In the genomic region with DNA sequence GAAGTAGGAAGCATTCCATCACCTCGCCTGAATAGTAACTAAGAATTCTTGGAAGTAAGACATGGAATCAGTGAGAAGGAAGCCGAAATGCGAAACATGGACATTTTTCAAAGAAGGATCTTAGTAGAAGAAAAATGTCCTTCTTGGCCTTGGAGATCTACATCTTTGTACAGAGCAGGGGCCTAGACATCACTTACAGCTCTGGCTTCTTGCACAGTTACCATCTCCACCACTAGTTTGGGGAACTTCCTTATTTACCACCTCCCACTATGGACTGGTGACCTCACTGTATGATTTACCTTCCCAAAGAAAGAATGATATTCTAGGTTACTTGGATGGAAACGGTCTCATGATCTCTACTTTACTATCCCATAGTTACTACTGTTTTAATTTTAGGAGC, we compare ENCODE assay signal across 17 cellular contexts. TPM values are rescaled to one million over a fixed set of nuclear protein-coding genes. Genes with fewer than 3 reads are reported as not detected.
DNase-seq lines count a peak whose midpoint lies in the region; ATAC-seq lines count a peak whose summit lies in the region.
"Had no signal": no experiment of that assay in that cellular context is flagged by ENCODE, and none has a peak within 500 bp of the region (broad histone marks: within the 10 kb centered on the region; RNA-seq: fewer than 3 reads in every experiment).

No MANE protein-coding gene starts in this region.

- H3K27ac Mint-ChIP-seq in activated T-helper 1 cell treated with anti-CD3 and anti-CD28 coated beads, Interleukin-12 subunit alpha, Interleukin-12 subunit beta, Interleukin-2, Interleukin-4 antibody, amounts not matched to agents 30 ng/mL and 10 ng/mL and 1 ng/mL, durations not matched to agents 14 hours and 24 hours and 36 hours, result peak overlapping the region; percentile 76
- H3K27ac Mint-ChIP-seq in naive thymus-derived CD8-positive, alpha-beta T cell, result peak overlapping the region in 8 of 10 donors; percentile 50 to 95 (median 92)
- H3K27ac Mint-ChIP-seq: naive B cell had no signal

- no peak overlapping the region for H3K9ac ChIP-seq in GM23248

- H3K36me3 Mint-ChIP-seq in activated T-helper 1 cell treated with anti-CD3 and anti-CD28 coated beads, Interleukin-12 subunit alpha, Interleukin-12 subunit beta, Interleukin-2, Interleukin-4 antibody, amounts not matched to agents 30 ng/mL and 10 ng/mL and 1 ng/mL, durations not matched to agents 14 hours and 24 hours and 36 hours (ENCODE audit: low read depth), result peaks cover 13% of the 10 kb centered on the region
- H3K36me3 Mint-ChIP-seq in naive thymus-derived CD8-positive, alpha-beta T cell, result peaks cover 0 to 23% (median 0%) of the 10 kb centered on the region in 3 donors

- H3K4me1 ChIP-seq in GM23248 (ENCODE audit: insufficient read depth), result peaks cover 57% of the 10 kb centered on the region
- H3K4me1 ChIP-seq: psoas muscle had no signal

- ATAC-seq in naive thymus-derived CD8-positive, alpha-beta T cell, result no peak
- no peak for ATAC-seq in HG03025 (IDR thresholded peaks at IDR 0.05; ENCODE audit: low FRiP score, unreplicated experiment)
- ATAC-seq: psoas muscle had no signal

- 86 to 93% methylated on average over 4 of the region's 4 CpGs for WGBS in GM23248 (ENCODE audit: low coverage in 1 of 2, low lambda C conversion rate in 2 of 2, missing lambda C conversion rate in 2 of 2), 2 experiments

- POLR2A ChIA-PET in naive thymus-derived CD8-positive, alpha-beta T cell (lab: Charles Lee), result interaction anchor here (1.0 to 3.2 kb wide), 4 partner anchors 9 to 16 kb away, joined by 4 to 10 read pairs (median 6); partner anchors contain the start of gene CASS4

- in situ Hi-C loops in GM23248 (cut with MboI), result no loop called here

- H3K4me2 ChIP-seq in GM23248 (ENCODE audit: unreplicated experiment), result no peak overlapping the region

- intact Hi-C loops in activated T-helper 1 cell treated with anti-CD3 and anti-CD28 coated beads, Interleukin-12 subunit alpha, Interleukin-12 subunit beta, Interleukin-2, Interleukin-4 antibody, amounts not matched to agents 30 ng/mL and 10 ng/mL and 1 ng/mL, durations not matched to agents 14 hours and 24 hours and 36 hours (cut with micrococcal nuclease), result no loop called here

- no peaks in the 10 kb centered on the region for H3K9me2 ChIP-seq in GM23248 (ENCODE audit: insufficient read depth)

- H3K27me3 Mint-ChIP-seq in activated T-helper 1 cell treated with anti-CD3 and anti-CD28 coated beads, Interleukin-12 subunit alpha, Interleukin-12 subunit beta, Interleukin-2, Interleukin-4 antibody, amounts not matched to agents 30 ng/mL and 10 ng/mL and 1 ng/mL, durations not matched to agents 14 hours and 24 hours and 36 hours (ENCODE audit: insufficient read depth), result no peaks in the 10 kb centered on the region
- no peaks in the 10 kb centered on the region for H3K27me3 Mint-ChIP-seq in naive thymus-derived CD8-positive, alpha-beta T cell

- no peaks in the 10 kb centered on the region for H3K27me3 ChIP-seq in GM23248 (replicated peaks; ENCODE audit: insufficient read depth)

- peaks cover 49% of the 10 kb centered on the region for H3K4me1 Mint-ChIP-seq in activated T-helper 1 cell treated with anti-CD3 and anti-CD28 coated beads, Interleukin-12 subunit alpha, Interleukin-12 subunit beta, Interleukin-2, Interleukin-4 antibody, amounts not matched to agents 30 ng/mL and 10 ng/mL and 1 ng/mL, durations not matched to agents 14 hours and 24 hours and 36 hours (ENCODE audit: low read depth)
- H3K4me1 Mint-ChIP-seq in naive thymus-derived CD8-positive, alpha-beta T cell, result peaks cover 33 to 78% (median 58%) of the 10 kb centered on the region in 4 donors

- H4K20me1 ChIP-seq in GM23248 (ENCODE audit: insufficient read depth), result no peaks in the 10 kb centered on the region

- no peaks in the 10 kb centered on the region for H3K9me3 ChIP-seq in GM23248 (ENCODE audit: low read depth)
- H3K9me3 ChIP-seq: psoas muscle had no signal

- no peak for DNase-seq in GM23248
- DNase-seq in MV-4-11 (lab: John Stamatoyannopoulos, UW), result peak; percentile 59
- DNase-seq in activated T-helper 1 cell treated with anti-CD3 and anti-CD28 coated beads, Interleukin-12 subunit alpha, Interleukin-12 subunit beta, Interleukin-2, Interleukin-4 antibody, amounts not matched to agents 30 ng/mL and 10 ng/mL and 1 ng/mL, durations not matched to agents 14 hours and 24 hours and 36 hours (ENCODE audit: low spot score), result no peak
- DNase-seq in naive thymus-derived CD8-positive, alpha-beta T cell, result no peak
- no peak for DNase-seq in NCI-H446 (lab: John Stamatoyannopoulos, UW)
- no peak for DNase-seq in NCI-H345 treated with DMSO at 0.1 percent for 48 hours (lab: John Stamatoyannopoulos, UW; ENCODE audit: unreplicated experiment)
- no peak for DNase-seq in substantia nigra (lab: John Stamatoyannopoulos, UW)
- DNase-seq: KG1; naive B cell; NCI-H1436; NCI-H2227 treated with DMSO at 0.1 percent for 48 hours; NK-92 treated with Interleukin-12 subunit alpha and Interleukin-12 subunit beta, amount 100 ng/mL, for 24 hours; psoas muscle; SHP77 treated with DMSO at 0.1 percent for 48 hours; stimulated activated naive CD4-positive, alpha-beta T cell treated with Interleukin-2 at 50 U/mL for 16 hours had no signal

- H3F3A ChIP-seq in GM23248 (ENCODE audit: insufficient read depth), result peaks cover 64% of the 10 kb centered on the region

- peaks cover 63% of the 10 kb centered on the region for H3K79me2 ChIP-seq in GM23248 (ENCODE audit: insufficient read depth)

- H2AFZ ChIP-seq in GM23248, result no peak overlapping the region

- H3K27ac ChIP-seq in GM23248 (peak overlapping the region; percentile 87; the same call in 1 of the 2 replicates), substantia nigra (ENCODE audit: low read depth, low read length, poor library complexity, severe bottlenecking) (no peak overlapping the region)
- H3K27ac ChIP-seq: C4-2B, psoas muscle had no signal

- H3K4me3 ChIP-seq in GM23248, result no peak overlapping the region
- H3K4me3 ChIP-seq: psoas muscle had no signal

- no peak overlapping the region for H3K4me3 Mint-ChIP-seq in activated T-helper 1 cell treated with anti-CD3 and anti-CD28 coated beads, Interleukin-12 subunit alpha, Interleukin-12 subunit beta, Interleukin-2, Interleukin-4 antibody, amounts not matched to agents 30 ng/mL and 10 ng/mL and 1 ng/mL, durations not matched to agents 14 hours and 24 hours and 36 hours
- peak overlapping the region in 7 of 10 donors; percentile 20 to 92 (median 60) for H3K4me3 Mint-ChIP-seq in naive thymus-derived CD8-positive, alpha-beta T cell

- H3K36me3 ChIP-seq in GM23248 (ENCODE audit: low read depth), result no peaks in the 10 kb centered on the region

- H3K9me3 Mint-ChIP-seq in activated T-helper 1 cell treated with anti-CD3 and anti-CD28 coated beads, Interleukin-12 subunit alpha, Interleukin-12 subunit beta, Interleukin-2, Interleukin-4 antibody, amounts not matched to agents 30 ng/mL and 10 ng/mL and 1 ng/mL, durations not matched to agents 14 hours and 24 hours and 36 hours, result peaks cover 4% of the 10 kb centered on the region
- no peaks in the 10 kb centered on the region for H3K9me3 Mint-ChIP-seq in naive thymus-derived CD8-positive, alpha-beta T cell

RNA-seq across cellular contexts. Expression of gene CASS4, which starts 15.7 kb away (rescaled TPM):
- 11.4 and 19.2 TPM in 2 replicates for total RNA-seq in GM23248 (2014; rRNA removed; shearing (Covaris generic))
- polyA plus RNA-seq in GM23248 (2016; fragmentation: Nextera tagmentation; extraction: Ambion mirVana), result 10.4 and 10.5 TPM in 2 replicates
- total RNA-seq in activated T-helper 1 cell treated with anti-CD3 and anti-CD28 coated beads, Interleukin-12 subunit alpha, Interleukin-12 subunit beta, Interleukin-2, Interleukin-4 antibody, amounts not matched to agents 30 ng/mL and 10 ng/mL and 1 ng/mL, durations not matched to agents 14 hours and 24 hours and 36 hours, result 6.7 and 7.8 TPM in 2 replicates
- 10 to 100 TPM; 11.6 to 12.9 TPM for total RNA-seq in naive thymus-derived CD8-positive, alpha-beta T cell
- polyA plus RNA-seq in naive thymus-derived CD8-positive, alpha-beta T cell, result 10 to 100 TPM in 1 of 3 donors, 1 to 10 TPM in 2; 5.5 to 11.2 (median 7.1) TPM

RNA-seq across cellular contexts. Expression of gene CSTF1, which starts 35.4 kb away (rescaled TPM):
- 56.7 and 69.3 TPM in 2 replicates for total RNA-seq in GM23248 (2014; rRNA removed; shearing (Covaris generic))
- 41.7 and 42.1 TPM in 2 replicates for polyA plus RNA-seq in GM23248 (2016; fragmentation: Nextera tagmentation; extraction: Ambion mirVana)
- total RNA-seq in activated T-helper 1 cell treated with anti-CD3 and anti-CD28 coated beads, Interleukin-12 subunit alpha, Interleukin-12 subunit beta, Interleukin-2, Interleukin-4 antibody, amounts not matched to agents 30 ng/mL and 10 ng/mL and 1 ng/mL, durations not matched to agents 14 hours and 24 hours and 36 hours, result 55.2 and 60.9 TPM in 2 replicates
- total RNA-seq in naive thymus-derived CD8-positive, alpha-beta T cell, result 10 to 100 TPM; 43.7 to 52.8 TPM
- polyA plus RNA-seq in naive thymus-derived CD8-positive, alpha-beta T cell, result 10 to 100 TPM; 27.2 to 33.3 (median 27.7) TPM

RNA-seq across cellular contexts. Expression of gene AURKA, which starts 35.8 kb away (rescaled TPM):
- 69.8 and 70.8 TPM in 2 replicates for total RNA-seq in GM23248 (2014; rRNA removed; shearing (Covaris generic))
- polyA plus RNA-seq in GM23248 (2016; fragmentation: Nextera tagmentation; extraction: Ambion mirVana), result 78.9 and 88.5 TPM in 2 replicates
- total RNA-seq in activated T-helper 1 cell treated with anti-CD3 and anti-CD28 coated beads, Interleukin-12 subunit alpha, Interleukin-12 subunit beta, Interleukin-2, Interleukin-4 antibody, amounts not matched to agents 30 ng/mL and 10 ng/mL and 1 ng/mL, durations not matched to agents 14 hours and 24 hours and 36 hours, result 39.2 and 41.2 TPM in 2 replicates
- total RNA-seq in naive thymus-derived CD8-positive, alpha-beta T cell, result 1 to 10 TPM in 1 of 2 experiments, under 1 TPM in 1; 0.85 to 1.3 TPM
- under 1 TPM; 0.19 to 0.50 (median 0.44) TPM for polyA plus RNA-seq in naive thymus-derived CD8-positive, alpha-beta T cell

RNA-seq across cellular contexts. Expression of gene RTF2, which starts 40.6 kb away (rescaled TPM):
- total RNA-seq in GM23248 (2014; rRNA removed; shearing (Covaris generic)), result 128 and 141 TPM in 2 replicates
- polyA plus RNA-seq in GM23248 (2016; fragmentation: Nextera tagmentation; extraction: Ambion mirVana), result 257 and 270 TPM in 2 replicates
- total RNA-seq in activated T-helper 1 cell treated with anti-CD3 and anti-CD28 coated beads, Interleukin-12 subunit alpha, Interleukin-12 subunit beta, Interleukin-2, Interleukin-4 antibody, amounts not matched to agents 30 ng/mL and 10 ng/mL and 1 ng/mL, durations not matched to agents 14 hours and 24 hours and 36 hours, result 106 and 113 TPM in 2 replicates
- 10 to 100 TPM; 65.1 to 69.0 TPM for total RNA-seq in naive thymus-derived CD8-positive, alpha-beta T cell
- 100 to 1,000 TPM; 121 to 147 (median 138) TPM for polyA plus RNA-seq in naive thymus-derived CD8-positive, alpha-beta T cell

Comparison
In these comparisons a context has a peak if more than half of its experiments do, and no peak if none do; other contexts are left out.
1. RNA of gene AURKA, which starts 35.8 kb away (total RNA-seq): 69.8 to 70.8 TPM in GM23248 and 39.2 to 41.2 TPM in activated T-helper 1 cell treated with anti-CD3 and anti-CD28 coated beads, Interleukin-12 subunit alpha, Interleukin-12 subunit beta, Interleukin-2, Interleukin-4 antibody, amounts not matched to agents 30 ng/mL and 10 ng/mL and 1 ng/mL, durations not matched to agents 14 hours and 24 hours and 36 hours; 0.85 to 1.3 TPM in naive thymus-derived CD8-positive, alpha-beta T cell; every median in the first group is over 10 times any median in the second.